Comparison of ENCODE assay signal across 14 cellular contexts in genomic region chr9:114141553-114142548, GRCh38. TPM values are rescaled to one million over a fixed set of nuclear protein-coding genes. Genes with fewer than 3 reads are reported as not detected.
DNase-seq lines count a peak whose midpoint lies in the region; ATAC-seq and TF ChIP-seq lines count a peak whose summit lies in the region.
"Had no signal": no experiment of that assay in that cellular context is flagged by ENCODE, and none has a peak within 500 bp of the region (broad histone marks: within the 10 kb centered on the region; RNA-seq: fewer than 3 reads in every experiment).

No MANE protein-coding gene starts in this region.

- DNase-seq in Right ventricle myocardium superior (no peak), cardiac septum (ENCODE audit: low spot score) (no peak), choroid plexus epithelial cell (ENCODE audit: low read depth) (peak; percentile 53), GM13977 (ENCODE audit: low spot score) (no peak)
- no peak for DNase-seq in activated CD4-positive, alpha-beta T cell treated with anti-CD3 and anti-CD28 coated beads, Interleukin-2, amount 10 ng/mL, durations not matched to agents 7 days and 5 days
- DNase-seq: activated CD8-positive, alpha-beta memory T cell treated with anti-CD3 and anti-CD28 coated beads, Interleukin-2, amount 10 ng/mL, durations not matched to agents 7 days and 5 days; activated naive CD4-positive, alpha-beta T cell; central memory CD4-positive, alpha-beta T cell; left lung had no signal

- H3K9me3 ChIP-seq in liver (ENCODE audit: control insufficient read depth in 4 of 4, low read length in 3 of 4) = no peaks in the 10 kb centered on the region
- H3K9me3 ChIP-seq: left lung had no signal

- TF ChIP-seq RAD21 in liver (IDR thresholded peaks at IDR 0.05) = no peak

- H3K27me3 Mint-ChIP-seq in activated CD4-positive, alpha-beta T cell treated with anti-CD3 and anti-CD28 coated beads, Interleukin-2, amount 10 ng/mL, durations not matched to agents 7 days and 5 days = peaks cover 11% of the 10 kb centered on the region

- no peaks in the 10 kb centered on the region for H3K27me3 ChIP-seq in liver (ENCODE audit: control insufficient read depth in 4 of 4, insufficient read depth in 4 of 4, low read length in 3 of 4)
- H3K27me3 ChIP-seq: neural progenitor cell had no signal

- TF ChIP-seq CTCF in choroid plexus epithelial cell (conservative IDR thresholded peaks at IDR 0.05; ENCODE audit: low read depth, low read length) (no peak), liver (IDR thresholded peaks at IDR 0.05; ENCODE audit: low read depth, low read length, missing input control) (no peak), GM13977 (IDR thresholded peaks at IDR 0.05; ENCODE audit: extremely low read depth, insufficient read depth, missing control alignments) (no peak)

- intact Hi-C loops in Right ventricle myocardium superior (cut with DNase I) = no loop called here
- intact Hi-C loops in cardiac septum (cut with DNase I) = no loop called here

- in situ Hi-C loops in GM13977 (cut with MboI; ENCODE audit: low pct_unique_long_range_greater_than_20kb, low sequenced_read_pairs, unreplicated experiment) = no loop called here

- H3K4me3 Mint-ChIP-seq in activated CD4-positive, alpha-beta T cell treated with anti-CD3 and anti-CD28 coated beads, Interleukin-2, amount 10 ng/mL, durations not matched to agents 7 days and 5 days = no peak overlapping the region
- H3K4me3 Mint-ChIP-seq: activated CD8-positive, alpha-beta memory T cell treated with anti-CD3 and anti-CD28 coated beads, Interleukin-2, amount 10 ng/mL, durations not matched to agents 7 days and 5 days; neural progenitor cell had no signal

- H3K9me3 Mint-ChIP-seq in activated CD4-positive, alpha-beta T cell treated with anti-CD3 and anti-CD28 coated beads, Interleukin-2, amount 10 ng/mL, durations not matched to agents 7 days and 5 days = no peaks in the 10 kb centered on the region

- POLR2A ChIA-PET in activated CD4-positive, alpha-beta T cell treated with anti-CD3 and anti-CD28 coated beads, Interleukin-2, amount 10 ng/mL, durations not matched to agents 7 days and 5 days (lab: Charles Lee) = no interaction called here

- H3K27ac Mint-ChIP-seq in activated CD4-positive, alpha-beta T cell treated with anti-CD3 and anti-CD28 coated beads, Interleukin-2, amount 10 ng/mL, durations not matched to agents 7 days and 5 days = no peak overlapping the region
- H3K27ac Mint-ChIP-seq: activated CD8-positive, alpha-beta memory T cell treated with anti-CD3 and anti-CD28 coated beads, Interleukin-2, amount 10 ng/mL, durations not matched to agents 7 days and 5 days; neural progenitor cell had no signal

- no peaks in the 10 kb centered on the region for H3K4me1 Mint-ChIP-seq in activated CD4-positive, alpha-beta T cell treated with anti-CD3 and anti-CD28 coated beads, Interleukin-2, amount 10 ng/mL, durations not matched to agents 7 days and 5 days
- H3K4me1 Mint-ChIP-seq: activated CD8-positive, alpha-beta memory T cell treated with anti-CD3 and anti-CD28 coated beads, Interleukin-2, amount 10 ng/mL, durations not matched to agents 7 days and 5 days; neural progenitor cell had no signal

- no peaks in the 10 kb centered on the region for H3K36me3 ChIP-seq in liver (ENCODE audit: control insufficient read depth in 4 of 4, insufficient read depth in 3 of 4, low read depth in 1 of 4, low read length in 3 of 4)
- H3K36me3 ChIP-seq: left lung, neural progenitor cell had no signal

- no peaks in the 10 kb centered on the region for H3K36me3 Mint-ChIP-seq in activated CD4-positive, alpha-beta T cell treated with anti-CD3 and anti-CD28 coated beads, Interleukin-2, amount 10 ng/mL, durations not matched to agents 7 days and 5 days (ENCODE audit: low read depth)
- H3K36me3 Mint-ChIP-seq: activated CD8-positive, alpha-beta memory T cell treated with anti-CD3 and anti-CD28 coated beads, Interleukin-2, amount 10 ng/mL, durations not matched to agents 7 days and 5 days; neural progenitor cell had no signal

- peak overlapping the region in 1 of 2 donors; percentile 3 for H3K9ac ChIP-seq in liver (ENCODE audit: low read depth in 1 of 2, low read length in 2 of 2)
- H3K9ac ChIP-seq: neural progenitor cell had no signal

- peaks cover 2 to 12% (median 7%) of the 10 kb centered on the region in 4 donors for H3K4me1 ChIP-seq in liver (ENCODE audit: control insufficient read depth in 4 of 4, insufficient read depth in 4 of 4, low read length in 3 of 4)
- H3K4me1 ChIP-seq: neural progenitor cell had no signal

- H3K4me3 ChIP-seq in choroid plexus epithelial cell (ENCODE audit: low read depth, low read length) (no peak overlapping the region), liver (ENCODE audit: low read depth in 1 of 3, low read length in 3 of 3) (no peak overlapping the region)
- H3K4me3 ChIP-seq: left lung, neural progenitor cell had no signal

- 43% methylated on average over 9 of the region's 9 CpGs for WGBS in liver

- no peak overlapping the region for H3K27ac ChIP-seq in liver (ENCODE audit: low read depth in 1 of 2, low read length in 2 of 2)
- H3K27ac ChIP-seq: neural progenitor cell had no signal

- CTCF ChIA-PET in activated CD4-positive, alpha-beta T cell treated with anti-CD3 and anti-CD28 coated beads, Interleukin-2, amount 10 ng/mL, durations not matched to agents 7 days and 5 days (lab: Charles Lee) = no interaction called here

- peak; percentile 56 for ATAC-seq in Right ventricle myocardium superior (ENCODE audit: poor library complexity)
- ATAC-seq in HG02981 (IDR thresholded peaks at IDR 0.05; ENCODE audit: unreplicated experiment) = no peak
- ATAC-seq in HG02571 (IDR thresholded peaks at IDR 0.05; ENCODE audit: unreplicated experiment) = no peak
- ATAC-seq: activated CD8-positive, alpha-beta memory T cell treated with anti-CD3 and anti-CD28 coated beads, Interleukin-2, amount 10 ng/mL, durations not matched to agents 7 days and 5 days; left lung had no signal

TF ChIP-seq in liver, 16 proteins besides CTCF, POLR2A, EP300 and RAD21:
- TF ChIP-seq FOXA2 (IDR thresholded peaks at IDR 0.05) (peak; percentile 19), GABPA (IDR thresholded peaks at IDR 0.05 in 1 of 2, conservative IDR thresholded peaks at IDR 0.05 in 1 of 2) (no peak), HNF4A (conservative IDR thresholded peaks at IDR 0.05) (peak in 1 of 2 donors; percentile 33), RXRA (IDR thresholded peaks at IDR 0.05) (no peak)
TF ChIP-seq in liver: peak in this region for 2.

RNA-seq across cellular contexts. Expression of gene COL27A1, which starts 13.5 kb away (rescaled TPM):
- total RNA-seq in Right ventricle myocardium superior = 8.0 TPM
- 12.8 TPM for total RNA-seq in cardiac septum
- total RNA-seq in liver = 10 to 100 TPM; 13.3 to 20.4 TPM
- 10 to 100 TPM in 1 of 2 donors, 1 to 10 TPM in 1; 7.0 to 10.7 TPM for polyA plus RNA-seq in liver
- total RNA-seq in activated CD4-positive, alpha-beta T cell treated with anti-CD3 and anti-CD28 coated beads, Interleukin-2, amount 10 ng/mL, durations not matched to agents 7 days and 5 days = under 1 TPM; 0.15 to 0.22 TPM
- total RNA-seq: OCI-LY7 had no signal

RNA-seq across cellular contexts. Expression of gene KIF12, which starts 42.8 kb away (rescaled TPM):
- total RNA-seq in Right ventricle myocardium superior (not detected), cardiac septum (not detected), liver (10 to 100 TPM in 1 of 2 donors, 1 to 10 TPM in 1; 3.8 to 11.5 TPM)
- 10 to 100 TPM in 1 of 2 donors, 1 to 10 TPM in 1; 2.9 to 11.8 TPM for polyA plus RNA-seq in liver
- total RNA-seq in activated CD4-positive, alpha-beta T cell treated with anti-CD3 and anti-CD28 coated beads, Interleukin-2, amount 10 ng/mL, durations not matched to agents 7 days and 5 days = not detected
- total RNA-seq: activated CD8-positive, alpha-beta memory T cell treated with anti-CD3 and anti-CD28 coated beads, Interleukin-2, amount 10 ng/mL, durations not matched to agents 7 days and 5 days; OCI-LY7 had no signal
